8 cellular contexts compared by ENCODE assay signal in genomic region chr17:42101513-42102292, GRCh38. TPM values are rescaled to one million over a fixed set of nuclear protein-coding genes. Genes with fewer than 3 reads are reported as not detected.
DNase-seq lines count a peak whose midpoint lies in the region; FAIRE-seq and TF ChIP-seq lines count a peak whose summit lies in the region.

No MANE protein-coding gene starts in this region.

- H3F3A ChIP-seq in OCI-LY1 (ENCODE audit: insufficient read depth, low read length), result no peaks in the 10 kb centered on the region

- H3K27me3 Mint-ChIP-seq in neural crest cell (ENCODE audit: low read depth), result peaks cover 52% of the 10 kb centered on the region

- no peaks in the 10 kb centered on the region for H3K79me2 ChIP-seq in OCI-LY1 (ENCODE audit: insufficient read depth, low read length)

- H3K36me3 Mint-ChIP-seq in neural crest cell (ENCODE audit: low read depth), result no peaks in the 10 kb centered on the region

- no peak overlapping the region for H2AFZ ChIP-seq in OCI-LY1 (ENCODE audit: low read length)

- H3K4me3 Mint-ChIP-seq in neural crest cell, result no peak overlapping the region

- H3K9me3 ChIP-seq in AG04450 (ENCODE audit: control insufficient read depth, insufficient read depth, low read length), result no peaks in the 10 kb centered on the region
- no peaks in the 10 kb centered on the region for H3K9me3 ChIP-seq in OCI-LY1 (ENCODE audit: low read length)

- TF ChIP-seq POLR2A in GM12892 (IDR thresholded peaks at IDR 0.05; ENCODE audit: low read depth, low read length), result peak; percentile 23; the same call in 1 of the 2 replicates

- H3K4me3 ChIP-seq in AG04450 (ENCODE audit: low read depth, low read length), result no peak overlapping the region
- no peak overlapping the region for H3K4me3 ChIP-seq in OCI-LY1 (ENCODE audit: low read depth, low read length, poor library complexity, severe bottlenecking)

- POLR2A ChIA-PET in AG04450 (lab: Yijun Ruan, JAX), result interaction anchor here (0.5 kb wide), 1 partner anchor 24 kb away, joined by 4 read pairs; no protein-coding TSS in a partner anchor

- no peaks in the 10 kb centered on the region for H3K9me3 Mint-ChIP-seq in neural crest cell

- H3K27ac ChIP-seq in AG04450 (ENCODE audit: low read depth, low read length) (no peak overlapping the region), OCI-LY1 (ENCODE audit: low read depth, low read length, poor library complexity, severe bottlenecking) (no peak overlapping the region)

- peaks cover 7% of the 10 kb centered on the region for H3K4me1 Mint-ChIP-seq in neural crest cell

- peaks cover 10% of the 10 kb centered on the region for H3K4me1 ChIP-seq in OCI-LY1 (ENCODE audit: insufficient read depth, low read length, severe bottlenecking)

- no peaks in the 10 kb centered on the region; the same call in 1 of the 2 replicates for H3K36me3 ChIP-seq in OCI-LY1 (ENCODE audit: insufficient read depth, low read length)

- H3K27me3 ChIP-seq in AG04450 (ENCODE audit: control insufficient read depth, insufficient read depth, low read length) (peaks cover 34% of the 10 kb centered on the region), OCI-LY1 (ENCODE audit: insufficient read depth, low read length) (no peaks in the 10 kb centered on the region; the same call in 1 of the 2 replicates)

- CTCF ChIA-PET in AG04450 (lab: Charles Lee), result interaction anchor here (0.5 to 2.1 kb wide), 19 partner anchors 9 to 171 kb away, joined by 3 to 11 read pairs (median 5); partner anchors contain the start of genes DHX58, DNAJC7, NKIRAS2 and ODAD4

- H3K9ac ChIP-seq in OCI-LY1 (ENCODE audit: low read length), result no peak overlapping the region

- DNase-seq in AG04450 (ENCODE audit: low read depth, low spot score), result peak; percentile 13
- DNase-seq in GM12892 (ENCODE audit: insufficient read length), result peak; percentile 72
- peak; percentile 74 for DNase-seq in activated T-cell treated with anti-CD3 and anti-CD28 coated beads for 48 hours (ENCODE audit: low read depth)
- peak; percentile 39 for DNase-seq in fibroblast of gingiva (ENCODE audit: low read depth)
- peak; percentile 90 for DNase-seq in neural crest cell (ENCODE audit: low read depth, low spot score)
- DNase-seq in superior temporal gyrus (ENCODE audit: extremely low spot score), result peak; percentile 78
- DNase-seq in NCI-H2171 (lab: John Stamatoyannopoulos, UW), result no peak

- no peaks in the 10 kb centered on the region for H4K20me1 ChIP-seq in OCI-LY1 (ENCODE audit: insufficient read depth, low read length)

- no peak overlapping the region for H3K27ac Mint-ChIP-seq in neural crest cell (ENCODE audit: unreplicated experiment)

- no peaks in the 10 kb centered on the region for H3K9me2 ChIP-seq in OCI-LY1 (ENCODE audit: low read depth, low read length)

- FAIRE-seq in GM12892 (lab: Jason Lieb, UNC), result peak; percentile 30

- no peak overlapping the region for H3K4me2 ChIP-seq in OCI-LY1 (ENCODE audit: low read length)

- TF ChIP-seq CTCF in AG04450 (IDR thresholded peaks at IDR 0.05; ENCODE audit: low read depth, low read length) (peak; percentile 80), OCI-LY1 (IDR thresholded peaks at IDR 0.05; ENCODE audit: low read length) (peak; percentile 95), neural crest cell (conservative IDR thresholded peaks at IDR 0.05) (peak; percentile 81)

RNA-seq across cellular contexts. Expression of gene ZNF385C, which starts 3.4 kb away (rescaled TPM):
- polyA plus RNA-seq in AG04450 (2011; rRNA removed), result not detected in 2 replicates
- 0.14 TPM in 1 of 2 replicates, not detected in the other for polyA minus RNA-seq in AG04450 (2011; rRNA and poly(A)+ RNA removed)
- polyA plus RNA-seq in GM12892 (2012; ENCODE audit: missing spikeins), result 0.70 TPM
- 1.3 and 1.7 TPM in 2 replicates for total RNA-seq in neural crest cell

RNA-seq across cellular contexts. Expression of gene DHX58, which starts 10.8 kb away (rescaled TPM):
- polyA plus RNA-seq in AG04450 (2011; rRNA removed), result 2.0 and 2.9 TPM in 2 replicates
- polyA minus RNA-seq in AG04450 (2011; rRNA and poly(A)+ RNA removed), result 1.9 and 2.8 TPM in 2 replicates
- polyA plus RNA-seq in GM12892 (2012; ENCODE audit: missing spikeins), result 23.2 TPM
- total RNA-seq in neural crest cell, result 0.50 TPM in 1 of 2 replicates, not detected in the other

RNA-seq across cellular contexts. Expression of gene KAT2A, which starts 19.5 kb away (rescaled TPM):
- polyA plus RNA-seq in AG04450 (2011; rRNA removed), result 13.6 and 15.5 TPM in 2 replicates
- polyA minus RNA-seq in AG04450 (2011; rRNA and poly(A)+ RNA removed), result 7.5 and 12.1 TPM in 2 replicates
- 28.6 TPM for polyA plus RNA-seq in GM12892 (2012; ENCODE audit: missing spikeins)
- total RNA-seq in neural crest cell, result 41.9 and 43.6 TPM in 2 replicates

RNA-seq across cellular contexts. Expression of gene HSPB9, which starts 20.9 kb away (rescaled TPM):
- polyA plus RNA-seq in AG04450 (2011; rRNA removed), result not detected in 2 replicates
- polyA minus RNA-seq in AG04450 (2011; rRNA and poly(A)+ RNA removed), result 0.13 TPM in 1 of 2 replicates, not detected in the other
- not detected for polyA plus RNA-seq in GM12892 (2012; ENCODE audit: missing spikeins)
- 0.16 and 0.40 TPM in 2 replicates for total RNA-seq in neural crest cell

RNA-seq across cellular contexts. Expression of gene C17orf113, which starts 51.3 kb away (rescaled TPM):
- 0.07 and 0.09 TPM in 2 replicates for polyA plus RNA-seq in AG04450 (2011; rRNA removed)
- polyA minus RNA-seq in AG04450 (2011; rRNA and poly(A)+ RNA removed), result 0.09 and 0.14 TPM in 2 replicates
- polyA plus RNA-seq in GM12892 (2012; ENCODE audit: missing spikeins), result 0.32 TPM
- total RNA-seq in neural crest cell, result 2.0 and 2.2 TPM in 2 replicates
